ENCODE assay signal across 17 cellular contexts in the genomic region with DNA sequence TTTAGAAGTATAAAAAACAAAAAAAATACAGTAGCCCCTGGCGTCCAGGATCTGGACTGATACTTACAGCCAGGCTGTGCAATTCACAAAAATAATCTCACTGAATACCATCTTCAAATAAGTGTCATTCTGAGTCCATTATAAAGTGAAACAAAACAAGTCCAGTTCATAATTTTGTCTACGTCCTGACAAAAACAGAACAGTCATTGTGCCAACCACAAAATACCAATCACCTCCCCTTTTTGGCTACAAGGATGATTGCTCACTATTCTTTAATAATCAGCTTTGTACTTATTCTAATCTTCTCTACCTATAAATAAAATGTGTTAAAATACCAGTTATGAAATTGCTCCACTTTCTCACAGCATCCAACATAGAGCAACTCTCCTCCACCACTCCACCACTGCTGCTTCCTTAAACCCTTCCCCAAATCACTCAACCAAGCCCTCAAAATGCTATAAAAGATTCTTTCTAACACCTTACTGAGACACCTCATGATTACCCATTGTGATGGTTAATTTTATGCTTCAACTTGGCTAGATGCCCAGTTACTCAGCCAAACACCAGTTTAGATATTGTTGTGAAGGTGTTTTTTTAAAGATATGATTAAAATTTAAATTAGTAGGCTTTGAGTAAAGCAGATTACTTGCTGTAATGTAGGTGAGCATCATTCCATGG.
A peak's percentile ranks its signal among the peaks of the same experiment; 100 is the strongest.
DNase-seq lines count a peak whose midpoint lies in the region; ATAC-seq, FAIRE-seq and TF ChIP-seq lines count a peak whose summit lies in the region.
"Had no signal": no experiment of that assay in that cellular context is flagged by ENCODE, and none has a peak within 500 bp of the region (broad histone marks: within the 10 kb centered on the region; RNA-seq: fewer than 3 reads in every experiment).

No MANE protein-coding gene starts in this region.

- no peak for FAIRE-seq in GM12892 (lab: Jason Lieb, UNC)
- FAIRE-seq: GM19239, pancreas had no signal

- ATAC-seq in HG02884 (IDR thresholded peaks at IDR 0.05; ENCODE audit: unreplicated experiment) = no peak
- ATAC-seq: pancreas had no signal

- H3K27me3 Mint-ChIP-seq in neural crest cell (ENCODE audit: low read depth) = no peaks in the 10 kb centered on the region
- H3K27me3 Mint-ChIP-seq in activated CD4-positive, alpha-beta T cell treated with anti-CD3 and anti-CD28 coated beads, Interleukin-2, amount 10 ng/mL, durations not matched to agents 24 days and 14 days = no peaks in the 10 kb centered on the region
- H3K27me3 Mint-ChIP-seq: brain, memory B cell had no signal

- no peaks in the 10 kb centered on the region for H3K36me3 Mint-ChIP-seq in neural crest cell (ENCODE audit: low read depth)
- no peaks in the 10 kb centered on the region for H3K36me3 Mint-ChIP-seq in activated CD4-positive, alpha-beta T cell treated with anti-CD3 and anti-CD28 coated beads, Interleukin-2, amount 10 ng/mL, durations not matched to agents 24 days and 14 days (ENCODE audit: low read depth)
- H3K36me3 Mint-ChIP-seq: brain, memory B cell, type B pancreatic cell had no signal

- peak overlapping the region; percentile 53 for H3K27ac Mint-ChIP-seq in neural crest cell (ENCODE audit: unreplicated experiment)
- H3K27ac Mint-ChIP-seq in activated CD4-positive, alpha-beta T cell treated with anti-CD3 and anti-CD28 coated beads, Interleukin-2, amount 10 ng/mL, durations not matched to agents 24 days and 14 days = no peak overlapping the region
- H3K27ac Mint-ChIP-seq: memory B cell, type B pancreatic cell had no signal

- H3K4me1 Mint-ChIP-seq in neural crest cell = no peaks in the 10 kb centered on the region
- H3K4me1 Mint-ChIP-seq in activated CD4-positive, alpha-beta T cell treated with anti-CD3 and anti-CD28 coated beads, Interleukin-2, amount 10 ng/mL, durations not matched to agents 24 days and 14 days = peaks cover 5% of the 10 kb centered on the region
- H3K4me1 Mint-ChIP-seq: memory B cell had no signal

- TF ChIP-seq POLR2A in GM12892 (IDR thresholded peaks at IDR 0.05; ENCODE audit: low read depth, low read length) = no peak

- H3K4me3 ChIP-seq in cardiac fibroblast (replicated peaks in 1 of 2; ENCODE audit: low read depth in 2 of 2, low read length in 2 of 2) = no peak overlapping the region
- H3K4me3 ChIP-seq: pancreas had no signal

- TF ChIP-seq CTCF in cardiac fibroblast (IDR thresholded peaks at IDR 0.05; ENCODE audit: low read depth, low read length) = no peak
- no peak for TF ChIP-seq CTCF in neural crest cell (conservative IDR thresholded peaks at IDR 0.05)

- no peak overlapping the region for H3K4me3 Mint-ChIP-seq in neural crest cell
- no peak overlapping the region for H3K4me3 Mint-ChIP-seq in activated CD4-positive, alpha-beta T cell treated with anti-CD3 and anti-CD28 coated beads, Interleukin-2, amount 10 ng/mL, durations not matched to agents 24 days and 14 days
- H3K4me3 Mint-ChIP-seq: brain, H9, memory B cell, type B pancreatic cell had no signal

- intact Hi-C loops in activated CD4-positive, alpha-beta T cell treated with anti-CD3 and anti-CD28 coated beads, Interleukin-2, amount 10 ng/mL, durations not matched to agents 24 days and 14 days (cut with micrococcal nuclease) = no loop called here

- no peaks in the 10 kb centered on the region for H3K9me3 Mint-ChIP-seq in neural crest cell
- H3K9me3 Mint-ChIP-seq in activated CD4-positive, alpha-beta T cell treated with anti-CD3 and anti-CD28 coated beads, Interleukin-2, amount 10 ng/mL, durations not matched to agents 24 days and 14 days = no peaks in the 10 kb centered on the region
- H3K9me3 Mint-ChIP-seq: H9, type B pancreatic cell had no signal

- DNase-seq in NCI-H82 (lab: John Stamatoyannopoulos, UW) = peak; percentile 8
- no peak for DNase-seq in NCI-H82 treated with DMSO at 0.1 percent for 48 hours (lab: John Stamatoyannopoulos, UW; ENCODE audit: unreplicated experiment)
- peak; percentile 77 for DNase-seq in NCI-H2227 treated with DMSO at 0.1 percent for 48 hours (lab: John Stamatoyannopoulos, UW)
- peak; percentile 25 to 50 for DNase-seq in cardiac fibroblast (ENCODE audit: low read depth in 2 of 2)
- DNase-seq in neural crest cell (ENCODE audit: low read depth, low spot score) = no peak
- no peak for DNase-seq in activated CD4-positive, alpha-beta T cell treated with anti-CD3 and anti-CD28 coated beads, Interleukin-2, amount 10 ng/mL, durations not matched to agents 24 days and 14 days
- no peak for DNase-seq in GM12892 (ENCODE audit: insufficient read length)
- DNase-seq: DMS79, H9, NCI-H1092, pancreas, T-helper 1 cell had no signal

Comparison
In these comparisons a context has a peak if more than half of its experiments do, and no peak if none do; other contexts are left out.
1. DNase-seq: peak in NCI-H82 (single experiment), NCI-H2227 treated with DMSO at 0.1 percent for 48 hours (single experiment) and cardiac fibroblast (2 of 2); none in NCI-H82 treated with DMSO at 0.1 percent for 48 hours (single experiment), neural crest cell (single experiment), activated CD4-positive, alpha-beta T cell treated with anti-CD3 and anti-CD28 coated beads, Interleukin-2, amount 10 ng/mL, durations not matched to agents 24 days and 14 days (single experiment) and GM12892 (single experiment).